ENCODE assay signal across 9 cellular contexts in genomic region chr19:39342647-39343305, GRCh38. TPM values are rescaled to one million over a fixed set of nuclear protein-coding genes. Genes with fewer than 3 reads are reported as not detected.
DNase-seq lines count a peak whose midpoint lies in the region; ATAC-seq, FAIRE-seq and TF ChIP-seq lines count a peak whose summit lies in the region.
"Had no signal": no experiment of that assay in that cellular context is flagged by ENCODE, and none has a peak within 500 bp of the region (broad histone marks: within the 10 kb centered on the region; RNA-seq: fewer than 3 reads in every experiment).

No MANE protein-coding gene starts in this region.

- H3K27me3 ChIP-seq in Caco-2 (replicated peaks; ENCODE audit: control insufficient read depth, insufficient read depth, low read length) (no peaks in the 10 kb centered on the region), lower lobe of right lung (ENCODE audit: low read depth) (no peaks in the 10 kb centered on the region), upper lobe of right lung (no peaks in the 10 kb centered on the region)

- no peaks in the 10 kb centered on the region for H3K36me3 ChIP-seq in Caco-2 (ENCODE audit: control insufficient read depth, insufficient read depth, low read length)
- no peaks in the 10 kb centered on the region for H3K36me3 ChIP-seq in lower lobe of right lung
- peaks cover 8% of the 10 kb centered on the region for H3K36me3 ChIP-seq in upper lobe of right lung

- no peak for FAIRE-seq in GM12892 (lab: Jason Lieb, UNC)

- BruUV-seq in Caco-2 (replicated peaks; lab: Mats Ljungman, UMichigan), result no TSS peak

- DNase-seq in Caco-2 (peak in 1 of 2 experiments; percentile 23), LNCaP clone FGC (ENCODE audit: low read depth) (no peak), lower lobe of right lung (peak; percentile 61), upper lobe of right lung (peak; percentile 72), cerebellar nuclear complex (lab: John Stamatoyannopoulos, UW) (no peak), GM12892 (ENCODE audit: insufficient read length) (no peak)
- no peak for DNase-seq in central memory CD8-positive, alpha-beta T cell (ENCODE audit: low spot score in 2 of 2)

- H3K4me1 ChIP-seq in Caco-2 (peaks cover 7% of the 10 kb centered on the region), lower lobe of right lung (peaks cover 57% of the 10 kb centered on the region), upper lobe of right lung (peaks cover 39% of the 10 kb centered on the region)

- H3K27ac Mint-ChIP-seq in Caco-2 (ENCODE audit: unreplicated experiment), result peak overlapping the region; percentile 86
- peak overlapping the region; percentile 94 for H3K27ac Mint-ChIP-seq in central memory CD8-positive, alpha-beta T cell (ENCODE audit: low read depth)

- CTCF ChIA-PET in Caco-2 (lab: Charles Lee), result interaction anchor here (0.5 to 1.4 kb wide), 21 partner anchors 10 to 367 kb away, joined by 3 to 7 read pairs (median 4); partner anchors contain the start of genes MED29, PAF1, RPS16 and SUPT5H

- H3K4me3 ChIP-seq in Caco-2 (ENCODE audit: low read depth, low read length) (peak overlapping the region; percentile 71), LNCaP clone FGC (ENCODE audit: low read depth, low read length) (peak overlapping the region; percentile 86), lower lobe of right lung (peak overlapping the region; percentile 72), upper lobe of right lung (peak overlapping the region; percentile 73)

- no peaks in the 10 kb centered on the region for H3K27me3 Mint-ChIP-seq in Caco-2 (ENCODE audit: insufficient read depth, unreplicated experiment)
- no peaks in the 10 kb centered on the region for H3K27me3 Mint-ChIP-seq in central memory CD8-positive, alpha-beta T cell

- H3K27ac ChIP-seq in lower lobe of right lung (peak overlapping the region; percentile 83), upper lobe of right lung (peak overlapping the region; percentile 77)

- no peak for TF ChIP-seq POLR2A in GM12892 (IDR thresholded peaks at IDR 0.05; ENCODE audit: low read depth, low read length)

- H3K4me1 Mint-ChIP-seq in Caco-2 (ENCODE audit: low read depth, unreplicated experiment), result peaks cover 47% of the 10 kb centered on the region
- peaks cover 60% of the 10 kb centered on the region for H3K4me1 Mint-ChIP-seq in central memory CD8-positive, alpha-beta T cell

- intact Hi-C loops in Caco-2 (cut with micrococcal nuclease; ENCODE audit: unreplicated experiment), result loop anchor here (5.0 kb wide), 1 partner anchor 50 kb away; the partner anchor contains the start of genes MED29 and PAF1
- intact Hi-C loops in lower lobe of right lung (cut with DNase I), result no loop called here
- intact Hi-C loops in upper lobe of right lung (cut with DNase I), result no loop called here

- H3K9me3 ChIP-seq in Caco-2 (no peaks in the 10 kb centered on the region), lower lobe of right lung (no peaks in the 10 kb centered on the region), upper lobe of right lung (no peaks in the 10 kb centered on the region)

- no peak for ATAC-seq in central memory CD8-positive, alpha-beta T cell (replicated peaks; ENCODE audit: extremely low read depth, poor library complexity, severe bottlenecking)
- ATAC-seq in lower lobe of right lung (no peak), upper lobe of right lung (no peak), HG03457 (IDR thresholded peaks at IDR 0.05; ENCODE audit: unreplicated experiment) (no peak)

- peaks cover 26% of the 10 kb centered on the region for H3K36me3 Mint-ChIP-seq in Caco-2 (ENCODE audit: insufficient read depth, unreplicated experiment)
- peaks cover 26% of the 10 kb centered on the region for H3K36me3 Mint-ChIP-seq in central memory CD8-positive, alpha-beta T cell (ENCODE audit: insufficient read depth)

- H3K9me3 Mint-ChIP-seq in Caco-2 (ENCODE audit: unreplicated experiment), result no peaks in the 10 kb centered on the region
- H3K9me3 Mint-ChIP-seq in central memory CD8-positive, alpha-beta T cell, result no peaks in the 10 kb centered on the region

- TF ChIP-seq CTCF in Caco-2 (IDR thresholded peaks at IDR 0.05; ENCODE audit: insufficient read depth in 1 of 2, low read depth in 1 of 2, low read length in 1 of 2, severe bottlenecking in 1 of 2, unreplicated experiment in 1 of 2) (no peak), LNCaP clone FGC (IDR thresholded peaks at IDR 0.05; ENCODE audit: control insufficient read depth, extremely low read depth, insufficient read depth) (no peak), lower lobe of right lung (IDR thresholded peaks at IDR 0.05) (no peak), upper lobe of right lung (IDR thresholded peaks at IDR 0.05) (no peak)

- POLR2A ChIA-PET in Caco-2 (lab: Charles Lee), result interaction anchor here (0.6 to 1.4 kb wide), 10 partner anchors 32 to 725 kb away, joined by 3 to 22 read pairs (median 5); partner anchors contain the start of genes MED29, PAF1 and RPS16

- peak overlapping the region; percentile 87 for H3K4me3 Mint-ChIP-seq in Caco-2 (ENCODE audit: unreplicated experiment)
- H3K4me3 Mint-ChIP-seq in central memory CD8-positive, alpha-beta T cell, result peak overlapping the region; percentile 83

RNA-seq across cellular contexts. Expression of gene SAMD4B, which starts 0.6 kb away (rescaled TPM):
- total RNA-seq in Caco-2 (2022) (132 and 147 TPM in 2 replicates), lower lobe of right lung (74.4 TPM), upper lobe of right lung (81.2 TPM)
- polyA plus RNA-seq in GM12892 (2012; ENCODE audit: missing spikeins), result 31.1 TPM

RNA-seq across cellular contexts. Expression of gene GMFG, which starts 6.9 kb away (rescaled TPM):
- 0.91 TPM in 1 of 2 replicates, not detected in the other for total RNA-seq in Caco-2 (2022)
- total RNA-seq in lower lobe of right lung, result 149 TPM
- total RNA-seq in upper lobe of right lung, result 113 TPM
- polyA plus RNA-seq in GM12892 (2012; ENCODE audit: missing spikeins), result 221 TPM

RNA-seq across cellular contexts. Expression of gene LRFN1, which starts 22.1 kb away (rescaled TPM):
- total RNA-seq in Caco-2 (2022) (21.1 and 21.2 TPM in 2 replicates), lower lobe of right lung (2.1 TPM), upper lobe of right lung (2.2 TPM)
- 0.19 TPM for polyA plus RNA-seq in GM12892 (2012; ENCODE audit: missing spikeins)

RNA-seq across cellular contexts. Expression of gene IFNL1, which starts 46.6 kb away (rescaled TPM):
- total RNA-seq in Caco-2 (2022), result not detected in 2 replicates
- not detected for total RNA-seq in lower lobe of right lung
- not detected for total RNA-seq in upper lobe of right lung
- polyA plus RNA-seq in GM12892 (2012; ENCODE audit: missing spikeins), result not detected
- total RNA-seq: M059J had no signal

RNA-seq across cellular contexts. Expression of gene PAF1, which starts 48.1 kb away (rescaled TPM):
- 57.9 and 59.0 TPM in 2 replicates for total RNA-seq in Caco-2 (2022)
- total RNA-seq in lower lobe of right lung, result 33.7 TPM
- total RNA-seq in upper lobe of right lung, result 33.3 TPM
- 24.4 TPM for polyA plus RNA-seq in GM12892 (2012; ENCODE audit: missing spikeins)

Comparison
In these comparisons a context has a peak if more than half of its experiments do, and no peak if none do; other contexts are left out.
1. DNase-seq: peak in lower lobe of right lung (single experiment) and upper lobe of right lung (single experiment); none in LNCaP clone FGC (single experiment), central memory CD8-positive, alpha-beta T cell (0 of 2), cerebellar nuclear complex (0 of 2) and GM12892 (single experiment).
2. RNA of gene GMFG, which starts 6.9 kb away (total RNA-seq): 149 TPM in lower lobe of right lung (single experiment) and 113 TPM in upper lobe of right lung (single experiment); 0.91 TPM in Caco-2; every median in the first group is over 10 times any median in the second.
3. Peak in every context shown above with its lines, with median percentiles within 50 percentile points of each other: H3K4me3 ChIP-seq.